1 cellular context compared by ENCODE assay signal in genomic region chr6:165236326-165236725, GRCh38.
A peak's percentile ranks its signal among the peaks of the same experiment; 100 is the strongest.
TF ChIP-seq lines count a peak whose summit lies in the region.

No MANE protein-coding gene starts in this region.

TF ChIP-seq in HEK293, 187 proteins besides CTCF, POLR2A, EP300 and RAD21 (continued from another document):
- no peak for TF ChIP-seq ZNF394 (tag by site-specific recombination; IDR thresholded peaks at IDR 0.05; ENCODE audit: borderline replicate concordance)
- 0 out of 2 replicates have a peak, but pooled peaks have one; percentile 15 for TF ChIP-seq ZNF549 (tag by site-specific recombination; IDR thresholded peaks at IDR 0.05)
- TF ChIP-seq RBAK (tag by site-specific recombination; IDR thresholded peaks at IDR 0.05) = no peak
- no peak for TF ChIP-seq ZNF184 (tag by site-specific recombination; IDR thresholded peaks at IDR 0.05)
- no peak for TF ChIP-seq ZNF16 (tag by site-specific recombination; IDR thresholded peaks at IDR 0.05; ENCODE audit: low read depth)
- TF ChIP-seq ZNF76 (tag by site-specific recombination; IDR thresholded peaks at IDR 0.05; ENCODE audit: borderline replicate concordance, low read depth) = no peak
- TF ChIP-seq ZNF169 (tag by site-specific recombination; IDR thresholded peaks at IDR 0.05) = no peak
- TF ChIP-seq ELK4 (IDR thresholded peaks at IDR 0.05; ENCODE audit: borderline replicate concordance, low read depth, low read length) = no peak
- no peak for TF ChIP-seq ZNF248 (tag by site-specific recombination; IDR thresholded peaks at IDR 0.05)
- no peak for TF ChIP-seq ZNF843 (tag by site-specific recombination; IDR thresholded peaks at IDR 0.05)
- TF ChIP-seq ZSCAN4 (tag by site-specific recombination; IDR thresholded peaks at IDR 0.05) = no peak
- no peak for TF ChIP-seq ZNF146 (tag by site-specific recombination; IDR thresholded peaks at IDR 0.05)
- TF ChIP-seq ZNF621 (tag by site-specific recombination; IDR thresholded peaks at IDR 0.05) = no peak
- no peak for TF ChIP-seq TCF7L2 (IDR thresholded peaks at IDR 0.05; ENCODE audit: borderline replicate concordance, low read depth, low read length)
- TF ChIP-seq ZNF2 (tag by site-specific recombination; IDR thresholded peaks at IDR 0.05) = no peak
- peak; percentile 86; the same call in 1 of the 2 replicates for TF ChIP-seq TRIM28 (IDR thresholded peaks at IDR 0.05; ENCODE audit: borderline replicate concordance, low read length)
- no peak for TF ChIP-seq ZNF157 (tag by site-specific recombination; IDR thresholded peaks at IDR 0.05)
- TF ChIP-seq YY2 (tag by site-specific recombination; IDR thresholded peaks at IDR 0.05) = no peak
- TF ChIP-seq ZNF133 (tag by site-specific recombination; IDR thresholded peaks at IDR 0.05) = no peak
- no peak for TF ChIP-seq SP2 (tag by site-specific recombination; IDR thresholded peaks at IDR 0.05)
- TF ChIP-seq HOXD13 (CRISPR knock-in tag; IDR thresholded peaks at IDR 0.05; ENCODE audit: borderline replicate concordance) = no peak
- TF ChIP-seq ZNF324 (tag by site-specific recombination; IDR thresholded peaks at IDR 0.05) = no peak
- no peak for TF ChIP-seq ZBTB6 (tag by site-specific recombination; IDR thresholded peaks at IDR 0.05)
- TF ChIP-seq MYNN (tag by site-specific recombination; IDR thresholded peaks at IDR 0.05; ENCODE audit: borderline replicate concordance) = no peak
- no peak for TF ChIP-seq GLIS2 (tag by site-specific recombination; IDR thresholded peaks at IDR 0.05)
- TF ChIP-seq ZSCAN18 (tag by site-specific recombination; IDR thresholded peaks at IDR 0.05) = no peak
- TF ChIP-seq ZBTB21 (tag by site-specific recombination; IDR thresholded peaks at IDR 0.05) = no peak
- no peak for TF ChIP-seq ZNF521 (tag by site-specific recombination; IDR thresholded peaks at IDR 0.05)
